ENCODE assay signal across 26 cellular contexts in the genomic region with DNA sequence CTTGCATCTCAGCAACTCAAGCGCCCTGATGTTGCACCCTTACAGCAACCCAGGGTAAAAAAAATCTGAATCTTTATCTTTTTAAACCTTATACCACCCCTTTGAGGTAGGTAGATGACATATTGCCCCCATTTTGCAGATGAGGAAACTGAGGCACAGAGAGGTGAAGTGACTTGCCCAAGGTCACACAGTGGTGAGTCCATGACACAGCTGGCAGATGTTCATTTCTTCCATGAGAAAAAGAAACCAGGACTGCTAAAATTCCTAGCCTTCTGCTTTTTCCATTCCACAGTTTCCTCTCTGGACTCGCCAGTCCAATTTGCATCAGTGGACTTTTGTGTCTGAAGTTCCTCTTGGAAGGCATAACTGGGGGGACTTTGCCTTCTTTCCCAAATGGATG.
"Had no signal": no experiment of that assay in that cellular context is flagged by ENCODE, and none has a peak within 500 bp of the region (broad histone marks: within the 10 kb centered on the region; RNA-seq: fewer than 3 reads in every experiment).

No MANE protein-coding gene starts in this region.

- ATAC-seq: stimulated activated effector memory CD8-positive, alpha-beta T cell treated with anti-CD3 and anti-CD28 coated beads, Interleukin-12 subunit alpha, Interleukin-12 subunit beta, amount 100 ng/mL, for 72 hours; stimulated activated memory B cell treated with anti-CD40 and anti-IgM and Interleukin-4, amounts not matched to agents 10 μg/mL and 1 μg/mL and 100 μg/mL, for 72 hours; stimulated activated naive B cell treated with anti-CD40 and anti-IgM and Interleukin-4, amounts not matched to agents 10 μg/mL and 1 μg/mL and 100 μg/mL, for 72 hours; stimulated activated naive CD8-positive, alpha-beta T cell treated with anti-CD3 and anti-CD28 coated beads, Interleukin-15, amount 100 ng/mL, for 72 hours; stimulated activated naive CD8-positive, alpha-beta T cell treated with anti-CD3 and anti-CD28 coated beads, Interleukin-15, Interleukin-2, amounts not matched to agents 100 U/mL and 50 U/mL, for 24 hours; upper lobe of right lung had no signal

- FAIRE-seq: urothelium cell line had no signal

- H3K4me3 ChIP-seq: stomach, suprapubic skin, testis, thoracic aorta, thyroid gland, tibial artery, tibial nerve, transverse colon, upper lobe of left lung, upper lobe of right lung, uterus, vagina had no signal

- H3K4me1 ChIP-seq: suprapubic skin, testis, tibial nerve, transverse colon, upper lobe of left lung, upper lobe of right lung, uterus had no signal

- H3K27me3 ChIP-seq: stomach, suprapubic skin, testis, thyroid gland, tibial artery, tibial nerve, transverse colon, upper lobe of left lung, upper lobe of right lung, uterus, vagina had no signal

- H3K9me3 ChIP-seq: stomach, suprapubic skin, testis, thoracic aorta, thyroid gland, tibial artery, tibial nerve, transverse colon, upper lobe of left lung, upper lobe of right lung, uterus, vagina had no signal

- H3K27ac ChIP-seq: stomach, suprapubic skin, testis, thoracic aorta, thyroid gland, tibial artery, tibial nerve, transverse colon, upper lobe of left lung, upper lobe of right lung, uterus, vagina had no signal

- DNase-seq: stimulated activated CD4-positive, alpha-beta T cell treated with anti-CD3 and anti-CD28 coated beads, Interleukin-2, amount 100 ng/mL, for 48 hours; stimulated activated CD4-positive, alpha-beta T cell treated with anti-CD3 and anti-CD28 coated beads, Interleukin-4, amount 100 ng/mL, for 1 hour; stimulated activated CD4-positive, alpha-beta T cell treated with anti-CD3 and anti-CD28 coated beads, Interleukin-4, amount 100 ng/mL, for 24 hours; stimulated activated CD4-positive, alpha-beta T cell treated with anti-CD3 and anti-CD28 coated beads, Interleukin-4, amount 100 ng/mL, for 4 hours; stimulated activated CD8-positive, alpha-beta memory T cell treated with anti-CD3 and anti-CD28 coated beads, Interleukin-4, amount 100 ng/mL, for 48 hours; stimulated activated naive B cell treated with anti-CD40 and anti-IgM and Interleukin-4, amounts not matched to agents 10 μg/mL and 1 μg/mL and 100 μg/mL, for 72 hours; stimulated activated naive CD4-positive, alpha-beta T cell; stimulated activated naive CD4-positive, alpha-beta T cell treated with Interleukin-2 at 50 U/mL for 16 hours; stimulated activated naive CD8-positive, alpha-beta T cell treated with anti-CD3 and anti-CD28 coated beads, Interleukin-15, amount 100 ng/mL, for 72 hours; stimulated activated naive CD8-positive, alpha-beta T cell treated with anti-CD3 and anti-CD28 coated beads, Interleukin-15, Interleukin-2, amounts not matched to agents 100 U/mL and 50 U/mL, for 24 hours; stomach; substantia nigra; testis; thyroid gland; tibial artery; transverse colon; upper lobe of left lung; upper lobe of right lung; uterus had no signal

- H3K36me3 ChIP-seq: stomach, thoracic aorta, thyroid gland, tibial artery, tibial nerve, transverse colon, upper lobe of left lung, upper lobe of right lung, uterus, vagina had no signal
